Comparison of ENCODE assay signal across 2 cellular contexts in genomic region chr9:128921881-128922763, GRCh38.
TF ChIP-seq lines count a peak whose summit lies in the region.

No MANE protein-coding gene starts in this region.

TF ChIP-seq in HCT116, 20 proteins besides CTCF, POLR2A, EP300 and RAD21:
- TF ChIP-seq CEBPB (IDR thresholded peaks at IDR 0.05; ENCODE audit: low read depth) (no peak), SRF (IDR thresholded peaks at IDR 0.05; ENCODE audit: low read depth) (no peak), YY1 (IDR thresholded peaks at IDR 0.05; ENCODE audit: extremely low read depth, insufficient replicate concordance, low read depth, low read length) (no peak), TCF7L2 (IDR thresholded peaks at IDR 0.05; ENCODE audit: borderline replicate concordance, extremely low read depth, insufficient read depth, insufficient read length) (no peak), ELF1 (IDR thresholded peaks at IDR 0.05; ENCODE audit: borderline replicate concordance, low read depth) (no peak), POLR2AphosphoS5 (IDR thresholded peaks at IDR 0.05; ENCODE audit: low read depth, low read length) (no peak), JUND (IDR thresholded peaks at IDR 0.05) (no peak), EGR1 (IDR thresholded peaks at IDR 0.05; ENCODE audit: low read depth) (no peak), CBX3 (IDR thresholded peaks at IDR 0.05; ENCODE audit: low read depth) (no peak), REST (IDR thresholded peaks at IDR 0.05; ENCODE audit: low read depth) (no peak), ZBTB33 (IDR thresholded peaks at IDR 0.05; ENCODE audit: extremely low read depth, insufficient replicate concordance, low read length) (no peak), FOSL1 (IDR thresholded peaks at IDR 0.05; ENCODE audit: low read depth) (no peak), SP1 (IDR thresholded peaks at IDR 0.05; ENCODE audit: low read depth) (no peak), ZFX (IDR thresholded peaks at IDR 0.05) (no peak; the same call in 1 of the 2 replicates), SIN3A (IDR thresholded peaks at IDR 0.05; ENCODE audit: low read depth) (no peak), ZNF274 (IDR thresholded peaks at IDR 0.05; ENCODE audit: low read depth, low read length) (no peak), EZH2 (IDR thresholded peaks at IDR 0.05) (no peak)
- TF ChIP-seq, protein P1, sequence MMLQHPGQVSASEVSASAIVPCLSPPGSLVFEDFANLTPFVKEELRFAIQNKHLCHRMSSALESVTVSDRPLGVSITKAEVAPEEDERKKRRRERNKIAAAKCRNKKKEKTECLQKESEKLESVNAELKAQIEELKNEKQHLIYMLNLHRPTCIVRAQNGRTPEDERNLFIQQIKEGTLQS (IDR thresholded peaks at IDR 0.05) = no peak

TF ChIP-seq in GM12878, 131 proteins besides CTCF, POLR2A, EP300 and RAD21:
- no peak for TF ChIP-seq NR2F1 (conservative IDR thresholded peaks at IDR 0.05)
- TF ChIP-seq, protein P2, sequence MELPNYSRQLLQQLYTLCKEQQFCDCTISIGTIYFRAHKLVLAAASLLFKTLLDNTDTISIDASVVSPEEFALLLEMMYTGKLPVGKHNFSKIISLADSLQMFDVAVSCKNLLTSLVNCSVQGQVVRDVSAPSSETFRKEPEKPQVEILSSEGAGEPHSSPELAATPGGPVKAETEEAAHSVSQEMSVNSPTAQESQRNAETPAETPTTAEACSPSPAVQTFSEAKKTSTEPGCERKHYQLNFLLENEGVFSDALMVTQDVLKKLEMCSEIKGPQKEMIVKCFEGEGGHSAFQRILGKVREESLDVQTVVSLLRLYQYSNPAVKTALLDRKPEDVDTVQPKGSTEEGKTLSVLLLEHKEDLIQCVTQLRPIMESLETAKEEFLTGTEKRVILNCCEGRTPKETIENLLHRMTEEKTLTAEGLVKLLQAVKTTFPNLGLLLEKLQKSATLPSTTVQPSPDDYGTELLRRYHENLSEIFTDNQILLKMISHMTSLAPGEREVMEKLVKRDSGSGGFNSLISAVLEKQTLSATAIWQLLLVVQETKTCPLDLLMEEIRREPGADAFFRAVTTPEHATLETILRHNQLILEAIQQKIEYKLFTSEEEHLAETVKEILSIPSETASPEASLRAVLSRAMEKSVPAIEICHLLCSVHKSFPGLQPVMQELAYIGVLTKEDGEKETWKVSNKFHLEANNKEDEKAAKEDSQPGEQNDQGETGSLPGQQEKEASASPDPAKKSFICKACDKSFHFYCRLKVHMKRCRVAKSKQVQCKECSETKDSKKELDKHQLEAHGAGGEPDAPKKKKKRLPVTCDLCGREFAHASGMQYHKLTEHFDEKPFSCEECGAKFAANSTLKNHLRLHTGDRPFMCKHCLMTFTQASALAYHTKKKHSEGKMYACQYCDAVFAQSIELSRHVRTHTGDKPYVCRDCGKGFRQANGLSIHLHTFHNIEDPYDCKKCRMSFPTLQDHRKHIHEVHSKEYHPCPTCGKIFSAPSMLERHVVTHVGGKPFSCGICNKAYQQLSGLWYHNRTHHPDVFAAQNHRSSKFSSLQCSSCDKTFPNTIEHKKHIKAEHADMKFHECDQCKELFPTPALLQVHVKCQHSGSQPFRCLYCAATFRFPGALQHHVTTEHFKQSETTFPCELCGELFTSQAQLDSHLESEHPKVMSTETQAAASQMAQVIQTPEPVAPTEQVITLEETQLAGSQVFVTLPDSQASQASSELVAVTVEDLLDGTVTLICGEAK (IDR thresholded peaks at IDR 0.05; ENCODE audit: borderline replicate concordance) = no peak
- TF ChIP-seq SIN3A (IDR thresholded peaks at IDR 0.05; ENCODE audit: low read depth, low read length) = no peak
- TF ChIP-seq ZNF24 (IDR thresholded peaks at IDR 0.05) = no peak
- TF ChIP-seq TARDBP (IDR thresholded peaks at IDR 0.05; ENCODE audit: borderline replicate concordance) = no peak
- TF ChIP-seq SP1 (IDR thresholded peaks at IDR 0.05; ENCODE audit: low read depth, low read length) = no peak
- TF ChIP-seq MTA3 (IDR thresholded peaks at IDR 0.05; ENCODE audit: borderline replicate concordance, low read length) = no peak
